12 cellular contexts compared by ENCODE assay signal in genomic region chr20:5096463-5096862, GRCh38.
"Had no signal": no experiment of that assay in that cellular context is flagged by ENCODE, and none has a peak within 500 bp of the region (broad histone marks: within the 10 kb centered on the region; RNA-seq: fewer than 3 reads in every experiment).

No MANE protein-coding gene starts in this region.

- H3K27me3 Mint-ChIP-seq: activated CD4-positive, alpha-beta T cell treated with anti-CD3 and anti-CD28 coated beads for 36 hours; progenitor cell of endocrine pancreas had no signal

- H3K9me3 Mint-ChIP-seq: neural crest cell, WTC11 had no signal

- H3K27me3 ChIP-seq: ascending aorta, gastroesophageal sphincter had no signal

- H3K27ac Mint-ChIP-seq: activated CD4-positive, alpha-beta T cell treated with anti-CD3 and anti-CD28 coated beads for 36 hours; progenitor cell of endocrine pancreas; WTC11 had no signal

- DNase-seq: activated CD4-positive, alpha-beta T cell treated with anti-CD3 and anti-CD28 coated beads for 36 hours; activated CD4-positive, alpha-beta T cell treated with anti-CD3 and anti-CD28 coated beads, Interleukin-2, amount 50 U/mL, for 48 hours; left colon; right cardiac atrium had no signal

- FAIRE-seq: TTC549 had no signal

- H3K4me1 Mint-ChIP-seq: neural crest cell, WTC11 had no signal

- ATAC-seq: activated CD4-positive, alpha-beta T cell treated with anti-CD3 and anti-CD28 coated beads for 36 hours; esophagus mucosa; gastroesophageal sphincter; left colon; WTC11 had no signal

- H3K4me3 ChIP-seq: ascending aorta, coronary artery, gastroesophageal sphincter had no signal

- H3K9me3 ChIP-seq: ascending aorta, gastroesophageal sphincter had no signal

- H3K4me3 Mint-ChIP-seq: activated CD4-positive, alpha-beta T cell treated with anti-CD3 and anti-CD28 coated beads for 36 hours; neural crest cell; WTC11 had no signal

- H3K27ac ChIP-seq: ascending aorta, coronary artery, gastroesophageal sphincter had no signal
